Comparison of ENCODE assay signal across 11 cellular contexts in the genomic region with DNA sequence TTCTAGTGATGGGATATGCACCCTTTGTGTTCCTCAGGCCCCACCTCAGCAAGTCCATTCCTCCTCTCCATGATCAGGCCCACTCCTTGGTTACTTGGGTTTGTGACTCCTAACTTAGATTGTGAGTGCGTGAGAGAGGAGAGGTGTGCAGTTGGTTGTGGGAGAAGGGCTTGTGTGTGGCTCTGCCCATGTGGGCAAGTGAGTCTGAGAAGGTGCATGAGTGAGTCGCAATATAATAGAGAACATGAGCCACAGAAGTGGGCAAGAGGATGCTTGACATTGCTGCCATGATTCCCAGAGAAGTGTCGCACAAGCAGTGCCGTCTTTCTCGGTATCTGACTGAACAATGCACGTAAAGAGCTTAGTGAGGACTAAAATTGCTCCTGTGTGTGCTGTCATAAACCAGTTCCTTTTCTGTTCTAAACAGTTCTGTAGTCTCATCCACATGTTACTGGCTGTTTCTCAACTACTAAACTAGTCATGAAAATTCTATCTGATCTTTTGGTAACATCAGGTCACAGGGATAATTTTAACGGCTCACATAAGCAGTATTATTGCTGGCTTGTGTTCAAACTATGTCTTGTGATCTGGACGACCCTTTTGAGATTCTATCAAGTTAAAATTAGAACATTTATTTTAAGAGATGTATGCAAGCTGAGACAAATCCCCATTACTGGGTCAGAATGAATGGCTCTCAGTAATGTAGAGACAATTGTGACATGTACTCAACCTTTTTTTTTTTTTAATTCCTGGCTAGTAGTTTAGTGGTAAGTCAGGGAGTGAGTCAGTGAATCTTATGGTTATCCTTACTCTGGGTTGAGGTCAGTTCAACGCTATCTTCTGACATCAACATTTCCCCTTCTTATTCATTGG. TPM values are rescaled to one million over a fixed set of nuclear protein-coding genes. Genes with fewer than 3 reads are reported as not detected.
DNase-seq lines count a peak whose midpoint lies in the region; ATAC-seq and TF ChIP-seq lines count a peak whose summit lies in the region.
"Had no signal": no experiment of that assay in that cellular context is flagged by ENCODE, and none has a peak within 500 bp of the region (broad histone marks: within the 10 kb centered on the region; RNA-seq: fewer than 3 reads in every experiment).

No MANE protein-coding gene starts in this region.

- CTCF ChIA-PET in AG04449 (lab: Yijun Ruan, JAX), result interaction anchor here (1.2 kb wide), 1 partner anchor 61 kb away, joined by 4 read pairs; no protein-coding TSS in a partner anchor

- H3K4me3 ChIP-seq in AG04449 (ENCODE audit: low read depth, low read length), result no peak overlapping the region
- H3K4me3 ChIP-seq in cardiac fibroblast (replicated peaks in 1 of 2; ENCODE audit: low read depth in 2 of 2, low read length in 2 of 2), result no peak overlapping the region
- H3K4me3 ChIP-seq: upper lobe of right lung had no signal

- POLR2A ChIA-PET in AG04449 (lab: Yijun Ruan, JAX), result no interaction called here

- TF ChIP-seq CTCF in AG04449 (IDR thresholded peaks at IDR 0.05; ENCODE audit: insufficient read depth, low read length, missing control alignments) (no peak), cardiac fibroblast (IDR thresholded peaks at IDR 0.05; ENCODE audit: low read depth, low read length) (no peak)

- DNase-seq in AG04449 (ENCODE audit: low read depth, low spot score), result peak; percentile 94
- peak; percentile 96 for DNase-seq in HT1080 (ENCODE audit: low read depth)
- DNase-seq in cardiac fibroblast (ENCODE audit: low read depth in 2 of 2), result peak; percentile 79 to 97
- DNase-seq in kidney tubule cell (ENCODE audit: low spot score), result peak; percentile 83
- DNase-seq in SKM-1 treated with dmso at 0.1 percent for 144 hours (lab: John Stamatoyannopoulos, UW; ENCODE audit: unreplicated experiment), result no peak
- DNase-seq in COR-L47 (lab: John Stamatoyannopoulos, UW), result no peak
- no peak for DNase-seq in RPMI8226
- DNase-seq: DMS153, retina, upper lobe of right lung had no signal

- ATAC-seq in GM21367 (IDR thresholded peaks at IDR 0.05; ENCODE audit: unreplicated experiment), result no peak
- ATAC-seq: upper lobe of right lung had no signal

RNA-seq across cellular contexts. Expression of a gene that starts 25.6 kb away (rescaled TPM):
- 53.1 and 79.4 TPM in 2 replicates for total RNA-seq in HT1080 (2014; rRNA removed; shearing (Covaris generic))
- polyA plus RNA-seq in HT1080 (2015; cell fraction: cytosol; rRNA removed), result 85.5 and 99.8 TPM in 2 replicates
- 67.5 and 77.8 TPM in 2 replicates for polyA plus RNA-seq in HT1080 (2015; cell fraction: nucleus; rRNA removed)

Comparison
In these comparisons a context has a peak if more than half of its experiments do, and no peak if none do; other contexts are left out.
1. DNase-seq: peak in AG04449 (single experiment), HT1080 (single experiment), cardiac fibroblast (2 of 2) and kidney tubule cell (single experiment); none in SKM-1 treated with dmso at 0.1 percent for 144 hours (single experiment), COR-L47 (single experiment) and RPMI8226 (single experiment).